25 cellular contexts compared by ENCODE assay signal in the genomic region with DNA sequence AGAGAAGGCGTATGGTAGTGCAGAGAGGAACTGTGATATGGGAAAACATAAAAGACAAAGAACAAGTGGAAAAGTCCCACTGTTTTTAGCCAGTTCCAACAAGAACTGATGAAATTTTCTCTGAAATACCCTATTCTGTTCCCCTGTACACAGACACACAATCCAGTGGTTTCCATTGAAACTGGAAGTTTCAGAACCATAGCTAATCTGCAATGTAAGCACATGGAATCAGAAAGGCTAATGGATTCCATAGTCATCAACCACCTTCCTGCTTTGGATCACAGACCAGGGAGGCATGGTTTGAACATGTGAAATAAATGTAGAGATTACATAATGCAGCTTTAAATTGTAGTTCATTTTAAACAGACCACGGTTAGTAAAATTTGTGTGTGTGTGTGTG.
"Had no signal": no experiment of that assay in that cellular context is flagged by ENCODE, and none has a peak within 500 bp of the region (broad histone marks: within the 10 kb centered on the region; RNA-seq: fewer than 3 reads in every experiment).

No MANE protein-coding gene starts in this region.

- H3K27ac ChIP-seq: left lung, lower lobe of right lung, ovary, right atrium auricular region, skin epidermis, spleen, tibial nerve, uterus had no signal

- DNase-seq: hypothalamus; immature natural killer cell; kidney; left colon; left lung; lower lobe of right lung; mammary epithelial cell; mesenchymal stem cell; naive thymus-derived CD8-positive, alpha-beta T cell; ovary; spleen; stimulated activated CD4-positive, alpha-beta T cell treated with anti-CD3 and anti-CD28 coated beads, Interleukin-4, amount 100 ng/mL, for 24 hours; stimulated activated CD8-positive, alpha-beta memory T cell treated with anti-CD3 and anti-CD28 coated beads, Interleukin-4, amount 100 ng/mL, for 48 hours; stimulated activated naive CD4-positive, alpha-beta T cell treated with Interleukin-2 at 50 U/mL for 16 hours; stimulated activated naive CD8-positive, alpha-beta T cell treated with anti-CD3 and anti-CD28 coated beads, Interleukin-15, amount 100 ng/mL, for 72 hours; substantia nigra; uterus had no signal

- H3K4me1 Mint-ChIP-seq: immature natural killer cell; nephron; neural crest cell; stimulated activated memory B cell treated with anti-CD40 and anti-IgM and Interleukin-4, amounts not matched to agents 10 μg/mL and 1 μg/mL and 100 μg/mL, for 72 hours; stimulated activated naive CD8-positive, alpha-beta T cell treated with anti-CD3 and anti-CD28 coated beads, Interleukin-15, amount 100 ng/mL, for 72 hours had no signal

- H3K27ac Mint-ChIP-seq: immature natural killer cell; naive thymus-derived CD8-positive, alpha-beta T cell; nephron; progenitor cell of endocrine pancreas; stimulated activated memory B cell treated with anti-CD40 and anti-IgM and Interleukin-4, amounts not matched to agents 10 μg/mL and 1 μg/mL and 100 μg/mL, for 72 hours; stimulated activated naive CD8-positive, alpha-beta T cell treated with anti-CD3 and anti-CD28 coated beads, Interleukin-15, amount 100 ng/mL, for 72 hours; type B pancreatic cell had no signal

- H3K4me1 ChIP-seq: left lung, lower lobe of right lung, right atrium auricular region, spleen, tibial nerve, uterus had no signal

- H3K27me3 Mint-ChIP-seq: naive thymus-derived CD8-positive, alpha-beta T cell; progenitor cell of endocrine pancreas; stimulated activated memory B cell treated with anti-CD40 and anti-IgM and Interleukin-4, amounts not matched to agents 10 μg/mL and 1 μg/mL and 100 μg/mL, for 72 hours; stimulated activated naive CD8-positive, alpha-beta T cell treated with anti-CD3 and anti-CD28 coated beads, Interleukin-15, amount 100 ng/mL, for 72 hours; type B pancreatic cell had no signal

- H3K27me3 ChIP-seq: left lung, ovary, right atrium auricular region, spleen, tibial nerve, uterus had no signal

- H3K4me3 ChIP-seq: left lung, lower lobe of right lung, ovary, right atrium auricular region, skin epidermis, spleen, tibial nerve, uterus had no signal

- H3K36me3 Mint-ChIP-seq: immature natural killer cell; naive thymus-derived CD8-positive, alpha-beta T cell; stimulated activated memory B cell treated with anti-CD40 and anti-IgM and Interleukin-4, amounts not matched to agents 10 μg/mL and 1 μg/mL and 100 μg/mL, for 72 hours; type B pancreatic cell had no signal

- H3K4me3 Mint-ChIP-seq: immature natural killer cell; naive thymus-derived CD8-positive, alpha-beta T cell; nephron; neural crest cell; stimulated activated memory B cell treated with anti-CD40 and anti-IgM and Interleukin-4, amounts not matched to agents 10 μg/mL and 1 μg/mL and 100 μg/mL, for 72 hours; stimulated activated naive CD8-positive, alpha-beta T cell treated with anti-CD3 and anti-CD28 coated beads, Interleukin-15, amount 100 ng/mL, for 72 hours; type B pancreatic cell had no signal

- H3K36me3 ChIP-seq: left lung, lower lobe of right lung, ovary, right atrium auricular region, spleen, tibial nerve, uterus had no signal

- H3K9me3 ChIP-seq: left lung, lower lobe of right lung, ovary, right atrium auricular region, spleen, tibial nerve, uterus had no signal
